33 cellular contexts compared by ENCODE assay signal in genomic region chrX:1094934-1095333, GRCh38.
"Had no signal": no experiment of that assay in that cellular context is flagged by ENCODE, and none has a peak within 500 bp of the region (broad histone marks: within the 10 kb centered on the region; RNA-seq: fewer than 3 reads in every experiment).

No MANE protein-coding gene starts in this region.

- DNase-seq: activated B cell treated with CpG ODN at 0.5 μM for 24 hours; activated CD4-positive, alpha-beta memory T cell treated with anti-CD3 and anti-CD28 coated beads for 36 hours; activated CD4-positive, alpha-beta T cell treated with anti-CD3 and anti-CD28 coated beads for 4 hours; activated CD4-positive, alpha-beta T cell treated with anti-CD3 and anti-CD28 coated beads, Interleukin-2, amount 50 U/mL, for 1 hour; activated CD4-positive, CD25-positive, alpha-beta regulatory T cell treated with anti-CD3 and anti-CD28 coated beads, Interleukin-2, amount 50 U/mL, for 72 hours; activated CD8-positive, alpha-beta memory T cell treated with anti-CD3 and anti-CD28 coated beads, Interleukin-2, amount 50 U/mL, for 48 hours; activated effector memory CD4-positive, alpha-beta T cell treated with Interleukin-2 at 50 U/mL for 16 hours; activated naive CD4-positive, alpha-beta T cell treated with anti-CD3 and anti-CD28 coated beads, Interleukin-2, amount 10 ng/mL, durations not matched to agents 7 days and 5 days; activated naive CD8-positive, alpha-beta T cell treated with anti-CD3 and anti-CD28 coated beads, Interleukin-2, amount 10 ng/mL, durations not matched to agents 7 days and 5 days; activated T-cell treated with anti-CD3 and anti-CD28 coated beads, Interleukin-2, amount 50 U/mL, for 48 hours; amygdala; central memory CD4-positive, alpha-beta T cell; Kasumi-1; KG1; MG63; NCI-H1048; NCI-H1105 treated with DMSO at 0.1 percent for 48 hours; NCI-H1436; NCI-H1694; NCI-H1930; NCI-H2081 treated with DMSO at 0.1 percent for 48 hours; NCI-H226; NCI-H446 treated with DMSO at 0.1 percent for 48 hours; NCI-H524; NCI-H69; SHP77; SJCRH30 had no signal

- H3K4me3 ChIP-seq: ascending aorta, breast epithelium, MG63, SJCRH30, SK-N-MC had no signal

- H3K27me3 ChIP-seq: ascending aorta, MG63, SJCRH30 had no signal

- FAIRE-seq: TTC549 had no signal

- H3K27ac Mint-ChIP-seq: activated B cell treated with CpG ODN at 0.5 μM for 24 hours; activated CD4-positive, alpha-beta memory T cell treated with anti-CD3 and anti-CD28 coated beads for 36 hours; activated naive CD8-positive, alpha-beta T cell treated with anti-CD3 and anti-CD28 coated beads, Interleukin-2, amount 10 ng/mL, durations not matched to agents 7 days and 5 days; IgD-negative memory B cell had no signal

- H3K36me3 ChIP-seq: ascending aorta, breast epithelium, MG63, SJCRH30 had no signal

- H3K27ac ChIP-seq: ascending aorta, breast epithelium, SJCRH30, SK-N-MC had no signal

- H3K36me3 Mint-ChIP-seq: activated CD4-positive, alpha-beta memory T cell treated with anti-CD3 and anti-CD28 coated beads for 36 hours; activated naive CD4-positive, alpha-beta T cell treated with anti-CD3 and anti-CD28 coated beads, Interleukin-2, amount 10 ng/mL, durations not matched to agents 7 days and 5 days; activated naive CD8-positive, alpha-beta T cell treated with anti-CD3 and anti-CD28 coated beads, Interleukin-2, amount 10 ng/mL, durations not matched to agents 7 days and 5 days; IgD-negative memory B cell had no signal

- H3K4me3 Mint-ChIP-seq: activated B cell treated with CpG ODN at 0.5 μM for 24 hours; activated CD4-positive, alpha-beta memory T cell treated with anti-CD3 and anti-CD28 coated beads for 36 hours; activated naive CD4-positive, alpha-beta T cell treated with anti-CD3 and anti-CD28 coated beads, Interleukin-2, amount 10 ng/mL, durations not matched to agents 7 days and 5 days; activated naive CD8-positive, alpha-beta T cell treated with anti-CD3 and anti-CD28 coated beads, Interleukin-2, amount 10 ng/mL, durations not matched to agents 7 days and 5 days; IgD-negative memory B cell had no signal

- H3K9me3 ChIP-seq: MG63, SJCRH30 had no signal

- H3K4me1 ChIP-seq: ascending aorta, breast epithelium had no signal

- ATAC-seq: Panc1 had no signal

- H3K27me3 Mint-ChIP-seq: IgD-negative memory B cell had no signal

- H3K4me1 Mint-ChIP-seq: activated B cell treated with CpG ODN at 0.5 μM for 24 hours, IgD-negative memory B cell had no signal
